In genomic region chr22:37518509-37519267, GRCh38 we compare ENCODE assay signal across 8 cellular contexts. TPM values are rescaled to one million over a fixed set of nuclear protein-coding genes. Genes with fewer than 3 reads are reported as not detected.
DNase-seq lines count a peak whose midpoint lies in the region; ATAC-seq and TF ChIP-seq lines count a peak whose summit lies in the region.

No MANE protein-coding gene starts in this region.

- H3K9me3 ChIP-seq in BLaER1 treated with 17β-estradiol and CSF1 and Interleukin-3, amounts not matched to agents 10 nM and 100 nM (replicated peaks in 1 of 11), result no peaks in the 10 kb centered on the region
- H3K9me3 ChIP-seq in esophagus (ENCODE audit: control insufficient read depth in 2 of 2, insufficient read depth in 1 of 2, low read depth in 1 of 2, low read length in 1 of 2) (no peaks in the 10 kb centered on the region), neuron (ENCODE audit: low read length) (no peaks in the 10 kb centered on the region)

- 8 to 14% methylated on average over 46 to 63 of the region's 63 CpGs for WGBS in esophagus, 2 donors

- H4K20me1 ChIP-seq in BLaER1 treated with 17β-estradiol and CSF1 and Interleukin-3, amounts not matched to agents 10 nM and 100 nM, result peaks cover 0 to 30% (median 12%) of the 10 kb centered on the region in 11 experiments; a peak in 12 of 22 replicates

- H3K4me3 ChIP-seq in BLaER1 treated with 17β-estradiol and CSF1 and Interleukin-3, amounts not matched to agents 10 nM and 100 nM, result peak overlapping the region; percentile 51 to 72 (median 60)
- H3K4me3 ChIP-seq in esophagus (ENCODE audit: low read depth in 1 of 2, low read length in 2 of 2), result peak overlapping the region; percentile 58 to 77
- H3K4me3 ChIP-seq in neuron (ENCODE audit: low read length), result peak overlapping the region; percentile 44

- H3K9ac ChIP-seq in BLaER1 treated with 17β-estradiol and CSF1 and Interleukin-3, amounts not matched to agents 10 nM and 100 nM, result peak overlapping the region in 9 of 11 experiments; percentile 41 to 75 (median 59); a peak in 14 of 22 replicates

- ATAC-seq in HG02678 (IDR thresholded peaks at IDR 0.05; ENCODE audit: unreplicated experiment) (no peak), GM19395 (IDR thresholded peaks at IDR 0.05; ENCODE audit: unreplicated experiment) (no peak), GM18873 (IDR thresholded peaks at IDR 0.05; ENCODE audit: low FRiP score, unreplicated experiment) (no peak)

- H3K36me3 ChIP-seq in BLaER1 treated with 17β-estradiol and CSF1 and Interleukin-3, amounts not matched to agents 10 nM and 100 nM, result no peaks in the 10 kb centered on the region
- H3K36me3 ChIP-seq in esophagus (ENCODE audit: control insufficient read depth in 2 of 2, insufficient read depth in 2 of 2, low read length in 1 of 2) (peaks cover 0 to 12% of the 10 kb centered on the region in 2 donors), neuron (ENCODE audit: insufficient read depth, low read length) (no peaks in the 10 kb centered on the region)

- DNase-seq in medulla oblongata (ENCODE audit: extremely low spot score), result no peak

- H2AFZ ChIP-seq in neuron (ENCODE audit: low read depth, low read length), result peak overlapping the region; percentile 78

- H3K4me2 ChIP-seq in BLaER1 treated with 17β-estradiol and CSF1 and Interleukin-3, amounts not matched to agents 10 nM and 100 nM, result peak overlapping the region; percentile 86 to 96 (median 92)

- peaks cover 11 to 20% (median 15%) of the 10 kb centered on the region in 10 experiments for H3K4me1 ChIP-seq in BLaER1 treated with 17β-estradiol and CSF1 and Interleukin-3, amounts not matched to agents 10 nM and 100 nM
- peaks cover 0 to 18% of the 10 kb centered on the region in 2 donors for H3K4me1 ChIP-seq in esophagus (ENCODE audit: control insufficient read depth in 2 of 2, insufficient read depth in 2 of 2, low read length in 1 of 2)
- no peaks in the 10 kb centered on the region for H3K4me1 ChIP-seq in neuron (ENCODE audit: insufficient read depth, low read length)

- peaks cover 71 to 96% (median 92%) of the 10 kb centered on the region in 11 experiments for H3K27me3 ChIP-seq in BLaER1 treated with 17β-estradiol and CSF1 and Interleukin-3, amounts not matched to agents 10 nM and 100 nM
- H3K27me3 ChIP-seq in esophagus (ENCODE audit: control insufficient read depth in 1 of 2, insufficient read depth in 2 of 2, low read length in 2 of 2) (no peaks in the 10 kb centered on the region), neuron (ENCODE audit: insufficient read depth, low read length) (peaks cover 52% of the 10 kb centered on the region)

- H3K27ac ChIP-seq in BLaER1 treated with 17β-estradiol and CSF1 and Interleukin-3, amounts not matched to agents 10 nM and 100 nM, result no peak overlapping the region
- peak overlapping the region; percentile 68 to 71 for H3K27ac ChIP-seq in esophagus (ENCODE audit: low read depth in 2 of 2, low read length in 1 of 2)

TF ChIP-seq in PFSK-1, 5 proteins besides CTCF, POLR2A, EP300 and RAD21:
- TF ChIP-seq, protein P1, sequence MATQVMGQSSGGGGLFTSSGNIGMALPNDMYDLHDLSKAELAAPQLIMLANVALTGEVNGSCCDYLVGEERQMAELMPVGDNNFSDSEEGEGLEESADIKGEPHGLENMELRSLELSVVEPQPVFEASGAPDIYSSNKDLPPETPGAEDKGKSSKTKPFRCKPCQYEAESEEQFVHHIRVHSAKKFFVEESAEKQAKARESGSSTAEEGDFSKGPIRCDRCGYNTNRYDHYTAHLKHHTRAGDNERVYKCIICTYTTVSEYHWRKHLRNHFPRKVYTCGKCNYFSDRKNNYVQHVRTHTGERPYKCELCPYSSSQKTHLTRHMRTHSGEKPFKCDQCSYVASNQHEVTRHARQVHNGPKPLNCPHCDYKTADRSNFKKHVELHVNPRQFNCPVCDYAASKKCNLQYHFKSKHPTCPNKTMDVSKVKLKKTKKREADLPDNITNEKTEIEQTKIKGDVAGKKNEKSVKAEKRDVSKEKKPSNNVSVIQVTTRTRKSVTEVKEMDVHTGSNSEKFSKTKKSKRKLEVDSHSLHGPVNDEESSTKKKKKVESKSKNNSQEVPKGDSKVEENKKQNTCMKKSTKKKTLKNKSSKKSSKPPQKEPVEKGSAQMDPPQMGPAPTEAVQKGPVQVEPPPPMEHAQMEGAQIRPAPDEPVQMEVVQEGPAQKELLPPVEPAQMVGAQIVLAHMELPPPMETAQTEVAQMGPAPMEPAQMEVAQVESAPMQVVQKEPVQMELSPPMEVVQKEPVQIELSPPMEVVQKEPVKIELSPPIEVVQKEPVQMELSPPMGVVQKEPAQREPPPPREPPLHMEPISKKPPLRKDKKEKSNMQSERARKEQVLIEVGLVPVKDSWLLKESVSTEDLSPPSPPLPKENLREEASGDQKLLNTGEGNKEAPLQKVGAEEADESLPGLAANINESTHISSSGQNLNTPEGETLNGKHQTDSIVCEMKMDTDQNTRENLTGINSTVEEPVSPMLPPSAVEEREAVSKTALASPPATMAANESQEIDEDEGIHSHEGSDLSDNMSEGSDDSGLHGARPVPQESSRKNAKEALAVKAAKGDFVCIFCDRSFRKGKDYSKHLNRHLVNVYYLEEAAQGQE (IDR thresholded peaks at IDR 0.05; ENCODE audit: insufficient read depth in 1 of 2, low read depth in 2 of 2, low read length in 2 of 2), result no peak
- TF ChIP-seq FOXP2 (optimal IDR thresholded peaks at IDR 0.05; ENCODE audit: borderline replicate concordance, extremely low read depth, extremely low read length, insufficient read depth), result peak; percentile 22

RNA-seq across cellular contexts. Expression of gene CARD10, which starts 0.5 kb away (rescaled TPM):
- 68.1 TPM for polyA plus RNA-seq in PFSK-1 (2012; ENCODE audit: insufficient read length, low read depth)
- 10 to 100 TPM; 13.0 to 13.1 TPM for polyA plus RNA-seq in esophagus

RNA-seq across cellular contexts. Expression of gene MFNG, which starts 32.5 kb away (rescaled TPM):
- polyA plus RNA-seq in PFSK-1 (2012; ENCODE audit: insufficient read length, low read depth), result 6.1 TPM
- 1 to 10 TPM; 2.6 to 3.1 TPM for polyA plus RNA-seq in esophagus

RNA-seq across cellular contexts. Expression of gene CDC42EP1, which starts 41.6 kb away (rescaled TPM):
- polyA plus RNA-seq in PFSK-1 (2012; ENCODE audit: insufficient read length, low read depth), result 103 TPM
- 10 to 100 TPM; 50.1 to 64.3 TPM for polyA plus RNA-seq in esophagus

Comparison
In these comparisons a context has a peak if more than half of its experiments do, and no peak if none do; other contexts are left out.
1. H3K27ac ChIP-seq: peak in esophagus (2 of 2); none in BLaER1 treated with 17β-estradiol and CSF1 and Interleukin-3, amounts not matched to agents 10 nM and 100 nM (0 of 11).
2. Peak in every context shown above with its lines, with median percentiles within 50 percentile points of each other: H3K4me3 ChIP-seq.